In genomic region chr3:59839810-59840515, GRCh38 we compare ENCODE assay signal across 10 cellular contexts.
DNase-seq lines count a peak whose midpoint lies in the region; ATAC-seq and TF ChIP-seq lines count a peak whose summit lies in the region.
"Had no signal": no experiment of that assay in that cellular context is flagged by ENCODE, and none has a peak within 500 bp of the region (broad histone marks: within the 10 kb centered on the region; RNA-seq: fewer than 3 reads in every experiment).

No MANE protein-coding gene starts in this region.

- peak; percentile 9 for DNase-seq in stimulated activated CD4-positive, alpha-beta T cell treated with anti-CD3 and anti-CD28 coated beads, Interleukin-4, amount 100 ng/mL, for 24 hours
- no peak for DNase-seq in stimulated activated CD4-positive, alpha-beta T cell treated with anti-CD3 and anti-CD28 coated beads, Interleukin-4, amount 100 ng/mL, for 4 hours
- DNase-seq in NOMO-1 (lab: John Stamatoyannopoulos, UW; ENCODE audit: unreplicated experiment in 2 of 2) (peak; percentile 41 to 92), Peyer's patch (no peak), NCI-H1694 (lab: John Stamatoyannopoulos, UW) (no peak), left lung (no peak), ureter (ENCODE audit: low spot score) (no peak)
- DNase-seq: right lobe of liver had no signal

- H3K9me3 ChIP-seq in Peyer's patch: no peaks in the 10 kb centered on the region
- H3K9me3 ChIP-seq in left lung: no peaks in the 10 kb centered on the region
- H3K9me3 ChIP-seq: right lobe of liver had no signal

- TF ChIP-seq CTCF in Peyer's patch (IDR thresholded peaks at IDR 0.05) (no peak), left lung (IDR thresholded peaks at IDR 0.05) (no peak)

- ATAC-seq in HG02852 (IDR thresholded peaks at IDR 0.05; ENCODE audit: unreplicated experiment) (peak; percentile 92), left lung (no peak)

- H3K27me3 ChIP-seq in Peyer's patch (no peaks in the 10 kb centered on the region), left lung (no peaks in the 10 kb centered on the region)
- H3K27me3 ChIP-seq: right lobe of liver had no signal

- TF ChIP-seq POLR2A in Peyer's patch (IDR thresholded peaks at IDR 0.05): no peak

- H3K27ac ChIP-seq in Peyer's patch (no peak overlapping the region), left lung (no peak overlapping the region)
- H3K27ac ChIP-seq: right lobe of liver, SK-N-MC had no signal

- H3K4me3 ChIP-seq in Peyer's patch (no peak overlapping the region), left lung (no peak overlapping the region)
- H3K4me3 ChIP-seq: right lobe of liver, SK-N-MC had no signal

- H3K36me3 ChIP-seq in Peyer's patch: no peaks in the 10 kb centered on the region
- H3K36me3 ChIP-seq in left lung: no peaks in the 10 kb centered on the region
- H3K36me3 ChIP-seq: right lobe of liver had no signal

- intact Hi-C loops in left lung (cut with DNase I): no loop called here

- H3K4me1 ChIP-seq in Peyer's patch (no peaks in the 10 kb centered on the region), left lung (no peaks in the 10 kb centered on the region)
- H3K4me1 ChIP-seq: right lobe of liver had no signal

Comparison
In these comparisons a context has a peak if more than half of its experiments do, and no peak if none do; other contexts are left out.
1. DNase-seq: peak in stimulated activated CD4-positive, alpha-beta T cell treated with anti-CD3 and anti-CD28 coated beads, Interleukin-4, amount 100 ng/mL, for 24 hours (single experiment) and NOMO-1 (2 of 2); none in stimulated activated CD4-positive, alpha-beta T cell treated with anti-CD3 and anti-CD28 coated beads, Interleukin-4, amount 100 ng/mL, for 4 hours (0 of 2), Peyer's patch (0 of 3), NCI-H1694 (single experiment), left lung (0 of 2) and ureter (single experiment).